20 cellular contexts compared by ENCODE assay signal in genomic region chr17:50624321-50624935, GRCh38. TPM values are rescaled to one million over a fixed set of nuclear protein-coding genes. Genes with fewer than 3 reads are reported as not detected.
"Had no signal": no experiment of that assay in that cellular context is flagged by ENCODE, and none has a peak within 500 bp of the region (broad histone marks: within the 10 kb centered on the region; RNA-seq: fewer than 3 reads in every experiment).

No MANE protein-coding gene starts in this region.

- H3K4me1 ChIP-seq: foreskin keratinocyte, vagina had no signal

- H3K9ac ChIP-seq: neural progenitor cell had no signal

- ATAC-seq: activated CD4-positive, CD25-positive, alpha-beta regulatory T cell treated with anti-CD3 and anti-CD28 coated beads, Interleukin-2, amount 50 U/mL, for 24 hours; activated CD8-positive, alpha-beta T cell treated with anti-CD3 and anti-CD28 coated beads, Interleukin-2, amount 10 ng/mL, durations not matched to agents 7 days and 5 days; foreskin keratinocyte; naive thymus-derived CD8-positive, alpha-beta T cell had no signal

- H2AFZ ChIP-seq: neural progenitor cell had no signal

- H3K9me3 ChIP-seq: testis, vagina had no signal

- H3K27me3 ChIP-seq: testis, vagina had no signal

- FAIRE-seq: kidney had no signal

- H3K36me3 ChIP-seq: neural progenitor cell, vagina had no signal

- DNase-seq: activated CD4-positive, alpha-beta T cell treated with anti-CD3 and anti-CD28 coated beads, Interleukin-2, amount 50 U/mL, for 1 hour; activated CD8-positive, alpha-beta T cell treated with anti-CD3 and anti-CD28 coated beads, Interleukin-2, amount 10 ng/mL, durations not matched to agents 7 days and 5 days; activated gamma-delta T cell; activated naive CD4-positive, alpha-beta T cell treated with anti-CD3 and anti-CD28 coated beads, Interleukin-2, amount 50 U/mL, for 16 hours; aorta; caudate nucleus; effector memory CD4-positive, alpha-beta T cell; foreskin keratinocyte; kidney; naive thymus-derived CD8-positive, alpha-beta T cell; stimulated activated CD4-positive, alpha-beta T cell treated with anti-CD3 and anti-CD28 coated beads, Interleukin-4, amount 100 ng/mL, for 1 hour; stimulated activated naive CD4-positive, alpha-beta T cell; T-helper 9 cell; testis; trophoblast cell had no signal

- H3K4me3 ChIP-seq: lung, neural progenitor cell, testis, vagina had no signal

- H3K27ac ChIP-seq: foreskin keratinocyte, neural progenitor cell, testis, vagina had no signal

RNA-seq across cellular contexts. Expression of gene ABCC3, which starts 10.3 kb away (rescaled TPM):
- total RNA-seq: activated CD8-positive, alpha-beta T cell treated with anti-CD3 and anti-CD28 coated beads, Interleukin-2, amount 10 ng/mL, durations not matched to agents 7 days and 5 days; activated T-helper 1 cell treated with anti-CD3 and anti-CD28 coated beads, Interleukin-12 subunit alpha, Interleukin-12 subunit beta, Interleukin-2, Interleukin-4 antibody, amounts not matched to agents 30 ng/mL and 10 ng/mL and 1 ng/mL, durations not matched to agents 14 hours and 24 hours and 36 hours had no signal
- polyA plus RNA-seq: naive thymus-derived CD8-positive, alpha-beta T cell had no signal
